Comparison of ENCODE assay signal across 8 cellular contexts in genomic region chr20:25540273-25540672, GRCh38. TPM values are rescaled to one million over a fixed set of nuclear protein-coding genes. Genes with fewer than 3 reads are reported as not detected.
A peak's percentile ranks its signal among the peaks of the same experiment; 100 is the strongest.
DNase-seq lines count a peak whose midpoint lies in the region; ATAC-seq and TF ChIP-seq lines count a peak whose summit lies in the region.

No MANE protein-coding gene starts in this region.

- CTCF ChIA-PET in activated naive CD4-positive, alpha-beta T cell treated with anti-CD3 and anti-CD28 coated beads, Interleukin-2, amount 10 ng/mL, durations not matched to agents 7 days and 5 days (lab: Charles Lee): interaction anchor here (0.6 to 1.6 kb wide), 3 partner anchors 12 to 70 kb away, joined by 3 to 6 read pairs (median 4); no protein-coding TSS in a partner anchor
- CTCF ChIA-PET in T-cell (lab: Charles Lee): no interaction called here

- H3K27me3 Mint-ChIP-seq in memory B cell: peaks cover 2% of the 10 kb centered on the region
- H3K27me3 Mint-ChIP-seq in activated naive CD4-positive, alpha-beta T cell treated with anti-CD3 and anti-CD28 coated beads, Interleukin-2, amount 10 ng/mL, durations not matched to agents 7 days and 5 days: no peaks in the 10 kb centered on the region
- no peaks in the 10 kb centered on the region for H3K27me3 Mint-ChIP-seq in T-cell

- POLR2A ChIA-PET in T-cell (lab: Charles Lee): no interaction called here

- H3K36me3 Mint-ChIP-seq in memory B cell (no peaks in the 10 kb centered on the region), T-cell (no peaks in the 10 kb centered on the region)
- H3K36me3 Mint-ChIP-seq in activated naive CD4-positive, alpha-beta T cell treated with anti-CD3 and anti-CD28 coated beads, Interleukin-2, amount 10 ng/mL, durations not matched to agents 7 days and 5 days: no peaks in the 10 kb centered on the region

- H3K4me3 ChIP-seq in GM06990 (replicated peaks; ENCODE audit: low read depth, low read length) (peak overlapping the region; percentile 40), LNCaP clone FGC (ENCODE audit: low read depth, low read length) (no peak overlapping the region)

- H3K27ac Mint-ChIP-seq in memory B cell: peak overlapping the region; percentile 53
- no peak overlapping the region for H3K27ac Mint-ChIP-seq in activated naive CD4-positive, alpha-beta T cell treated with anti-CD3 and anti-CD28 coated beads, Interleukin-2, amount 10 ng/mL, durations not matched to agents 7 days and 5 days
- H3K27ac Mint-ChIP-seq in T-cell: no peak overlapping the region

- DNase-seq in GM06990 (ENCODE audit: extremely low read depth, insufficient read length): no peak
- no peak for DNase-seq in LNCaP clone FGC (ENCODE audit: low read depth)
- no peak for DNase-seq in memory B cell (ENCODE audit: low spot score in 2 of 2)
- no peak for DNase-seq in activated naive CD4-positive, alpha-beta T cell treated with anti-CD3 and anti-CD28 coated beads, Interleukin-2, amount 10 ng/mL, durations not matched to agents 7 days and 5 days
- DNase-seq in T-cell: no peak

- peaks cover 5% of the 10 kb centered on the region for H3K4me1 Mint-ChIP-seq in memory B cell
- H3K4me1 Mint-ChIP-seq in activated naive CD4-positive, alpha-beta T cell treated with anti-CD3 and anti-CD28 coated beads, Interleukin-2, amount 10 ng/mL, durations not matched to agents 7 days and 5 days: no peaks in the 10 kb centered on the region
- H3K4me1 Mint-ChIP-seq in T-cell: peaks cover 0 to 12% (median 2%) of the 10 kb centered on the region in 3 donors

- H3K4me3 Mint-ChIP-seq in memory B cell: peak overlapping the region; percentile 80
- H3K4me3 Mint-ChIP-seq in activated naive CD4-positive, alpha-beta T cell treated with anti-CD3 and anti-CD28 coated beads, Interleukin-2, amount 10 ng/mL, durations not matched to agents 7 days and 5 days: no peak overlapping the region
- H3K4me3 Mint-ChIP-seq in T-cell: no peak overlapping the region

- H3K36me3 ChIP-seq in GM06990 (ENCODE audit: control insufficient read depth, insufficient read depth, low read length): no peaks in the 10 kb centered on the region

- no peaks in the 10 kb centered on the region for H3K27me3 ChIP-seq in GM06990 (replicated peaks; ENCODE audit: control insufficient read depth, insufficient read depth, low read length)

- H3K9me3 Mint-ChIP-seq in memory B cell (no peaks in the 10 kb centered on the region), T-cell (no peaks in the 10 kb centered on the region)
- H3K9me3 Mint-ChIP-seq in activated naive CD4-positive, alpha-beta T cell treated with anti-CD3 and anti-CD28 coated beads, Interleukin-2, amount 10 ng/mL, durations not matched to agents 7 days and 5 days: no peaks in the 10 kb centered on the region

- peak overlapping the region; percentile 63 for H3K27ac ChIP-seq in cingulate gyrus (ENCODE audit: low read depth, low read length)

- ATAC-seq in memory B cell (ENCODE audit: low read depth) (peak; percentile 49), HG02759 (IDR thresholded peaks at IDR 0.05; ENCODE audit: unreplicated experiment) (no peak), T-cell (replicated peaks in 1 of 4) (no peak), HG03095 (IDR thresholded peaks at IDR 0.05; ENCODE audit: unreplicated experiment) (no peak)

- TF ChIP-seq CTCF in GM06990 (IDR thresholded peaks at IDR 0.05; ENCODE audit: insufficient read depth, low read length, poor library complexity, severe bottlenecking) (peak; percentile 58), LNCaP clone FGC (IDR thresholded peaks at IDR 0.05; ENCODE audit: control insufficient read depth, extremely low read depth, insufficient read depth) (peak; percentile 72)

RNA-seq across cellular contexts. Expression of gene NINL, which starts 45.1 kb away (rescaled TPM):
- total RNA-seq in T-cell: 1 to 10 TPM; 1.3 to 4.8 (median 2.7) TPM
